23 cellular contexts compared by ENCODE assay signal in the genomic region with DNA sequence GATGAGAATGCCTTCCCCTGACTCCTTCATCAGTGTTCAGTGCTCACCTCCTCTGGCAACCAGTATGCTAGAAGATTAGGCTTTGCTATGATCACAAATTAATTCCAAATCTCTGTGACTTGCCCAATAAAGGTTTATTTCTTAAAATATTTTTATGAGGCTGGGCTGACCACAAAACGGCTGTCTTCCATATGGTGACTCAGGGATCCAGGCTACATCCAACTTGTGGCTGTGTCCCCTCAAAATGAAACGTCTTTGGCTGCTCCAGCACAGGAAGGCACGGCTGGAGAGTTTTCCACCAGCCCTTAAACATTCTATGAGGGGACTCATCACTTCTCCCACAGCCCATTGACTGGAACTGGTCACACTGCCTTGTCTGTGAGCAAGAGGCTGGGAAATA.
"Had no signal": no experiment of that assay in that cellular context is flagged by ENCODE, and none has a peak within 500 bp of the region (broad histone marks: within the 10 kb centered on the region; RNA-seq: fewer than 3 reads in every experiment).

No MANE protein-coding gene starts in this region.

- H3K9ac ChIP-seq: SK-N-SH had no signal

- H3K4me3 ChIP-seq: body of pancreas, breast epithelium, SJSA1 had no signal

- H3K27me3 ChIP-seq: body of pancreas, breast epithelium, SJSA1 had no signal

- H3K4me1 ChIP-seq: body of pancreas, breast epithelium had no signal

- ATAC-seq: activated CD8-positive, alpha-beta T cell treated with anti-CD3 and anti-CD28 coated beads for 36 hours; body of pancreas; Panc1 had no signal

- DNase-seq: activated CD4-positive, alpha-beta T cell treated with anti-CD3 and anti-CD28 coated beads, Interleukin-2, amount 10 ng/mL, durations not matched to agents 24 days and 14 days; activated CD4-positive, alpha-beta T cell treated with anti-CD3 and anti-CD28 coated beads, Interleukin-2, amount 50 U/mL, for 4 hours; activated CD8-positive, alpha-beta T cell treated with anti-CD3 and anti-CD28 coated beads for 36 hours; activated gamma-delta T cell; activated naive CD4-positive, alpha-beta T cell treated with Interleukin-2 at 50 U/mL for 16 hours; activated naive CD8-positive, alpha-beta T cell treated with anti-CD3 and anti-CD28 coated beads, Interleukin-2, amount 10 ng/mL, durations not matched to agents 7 days and 5 days; activated T-cell treated with anti-CD3 and anti-CD28 coated beads, Interleukin-2, amount 50 U/mL, for 24 hours; amygdala; body of pancreas; caudate nucleus; cerebellar nuclear complex; NCI-H1105; NCI-H1417 treated with DMSO at 0.1 percent for 48 hours; NCI-H187 treated with DMSO at 0.1 percent for 48 hours; NCI-H2081; NCI-H226; NCI-H524 treated with DMSO at 0.1 percent for 48 hours; RPMI8226; SHP77 treated with DMSO at 0.1 percent for 48 hours; SK-N-SH had no signal

- H3K36me3 ChIP-seq: breast epithelium had no signal

- H3K9me2 ChIP-seq: SK-N-SH had no signal

- H3K4me2 ChIP-seq: SK-N-SH had no signal

- H3K9me3 ChIP-seq: body of pancreas, SJSA1, SK-N-SH had no signal

- H3K27ac ChIP-seq: body of pancreas, breast epithelium, SJSA1 had no signal
